8 cellular contexts compared by ENCODE assay signal in the genomic region with DNA sequence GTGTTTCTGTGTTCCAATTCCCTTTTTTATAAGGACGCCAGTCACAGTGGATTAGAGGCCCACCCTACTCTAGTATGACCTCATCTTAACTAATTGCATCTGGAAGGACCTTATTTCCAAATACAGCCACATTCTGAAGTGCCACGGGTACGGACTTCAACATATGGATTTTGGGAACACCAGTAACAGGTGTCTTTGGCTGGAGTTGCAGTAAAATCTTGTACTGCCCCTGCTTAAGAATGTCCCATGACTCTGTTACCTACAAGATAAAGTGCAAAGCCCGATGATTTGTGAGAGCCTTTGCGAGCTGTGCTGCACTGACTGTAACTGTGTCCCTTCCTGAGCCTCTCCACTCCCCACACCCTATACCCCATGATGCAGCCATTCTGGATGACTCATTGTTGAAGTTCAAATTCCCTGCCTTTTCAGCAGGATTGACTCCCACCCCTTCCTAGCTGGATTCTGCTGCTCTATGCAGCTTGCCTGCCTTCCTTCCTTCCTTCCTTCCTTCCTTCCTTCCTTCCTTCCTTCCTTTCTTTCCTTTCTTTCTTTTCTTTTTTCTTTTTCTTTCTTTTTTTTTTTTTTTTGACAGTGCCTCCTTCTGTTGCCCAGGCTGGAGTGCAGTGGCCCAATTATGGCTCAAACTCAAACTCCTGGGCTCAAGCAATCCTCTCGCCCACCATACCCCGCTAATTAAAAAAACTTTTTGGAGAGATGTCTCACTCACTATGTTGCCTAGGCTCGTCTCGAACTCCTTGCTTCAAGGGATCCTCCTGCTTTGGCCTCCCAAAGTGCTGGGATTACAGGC. TPM values are rescaled to one million over a fixed set of nuclear protein-coding genes. Genes with fewer than 3 reads are reported as not detected.
DNase-seq lines count a peak whose midpoint lies in the region; TF ChIP-seq lines count a peak whose summit lies in the region.

No MANE protein-coding gene starts in this region.

- POLR2A ChIA-PET in SK-N-SH (lab: Yijun Ruan, JAX), result interaction anchor here (3.2 kb wide), 1 partner anchor 11 kb away, joined by 12 read pairs; a partner anchor contains a TSS

- 0 out of 2 replicates have a peak overlapping the region, but pooled peaks have one; percentile 1 for H2AFZ ChIP-seq in SK-N-SH (ENCODE audit: low read depth)

- H3K9ac ChIP-seq in SK-N-SH (no peak overlapping the region), skeletal muscle satellite cell (ENCODE audit: low read depth, low read length) (no peak overlapping the region)

- H3K4me2 ChIP-seq in SK-N-SH (no peak overlapping the region), skeletal muscle satellite cell (ENCODE audit: low read length) (peak overlapping the region; percentile 98)

- peak overlapping the region; percentile 68 for H3K4me3 ChIP-seq in H7 (ENCODE audit: insufficient read depth, low read depth, low read length)
- H3K4me3 ChIP-seq in SK-N-SH (ENCODE audit: low read depth in 2 of 2, low read length in 1 of 2), result no peak overlapping the region
- peak overlapping the region; percentile 61 for H3K4me3 ChIP-seq in fibroblast of villous mesenchyme (ENCODE audit: low read depth, low read length)
- H3K4me3 ChIP-seq in skeletal muscle satellite cell (ENCODE audit: low read length), result peak overlapping the region; percentile 80

- no peak for DNase-seq in H7
- no peak for DNase-seq in SK-N-SH
- peak; percentile 38 for DNase-seq in fibroblast of villous mesenchyme (ENCODE audit: low read depth)
- DNase-seq in amniotic stem cell (lab: John Stamatoyannopoulos, UW), result no peak
- no peak for DNase-seq in stimulated activated CD4-positive, alpha-beta T cell treated with anti-CD3 and anti-CD28 coated beads, Interleukin-2, amount 100 ng/mL, for 48 hours
- no peak for DNase-seq in NCI-H2081 (lab: John Stamatoyannopoulos, UW)
- no peak for DNase-seq in DMS 273 (lab: John Stamatoyannopoulos, UW; ENCODE audit: unreplicated experiment)

- TF ChIP-seq RAD21 in SK-N-SH (IDR thresholded peaks at IDR 0.05; ENCODE audit: low read length), result no peak

- H3K27me3 ChIP-seq in H7 (ENCODE audit: control insufficient read depth, insufficient read depth, low read length) (peaks cover 47% of the 10 kb centered on the region), SK-N-SH (ENCODE audit: insufficient read depth) (no peaks in the 10 kb centered on the region), skeletal muscle satellite cell (ENCODE audit: control insufficient read depth, insufficient read depth, low read length) (peaks cover 37% of the 10 kb centered on the region)

- H3K79me2 ChIP-seq in SK-N-SH (ENCODE audit: insufficient read depth), result no peaks in the 10 kb centered on the region

- H3K27ac ChIP-seq in SK-N-SH (ENCODE audit: low read depth in 2 of 2, low read length in 1 of 2), result no peak overlapping the region

- 86% methylated on average over 7 of the region's 9 CpGs for WGBS in SK-N-SH (ENCODE audit: low lambda C conversion rate)

- CTCF ChIA-PET in SK-N-SH (lab: Yijun Ruan, JAX), result interaction anchor here (0.7 to 2.1 kb wide), 4 partner anchors 10 to 220 kb away, joined by 3 to 10 read pairs (median 4); a partner anchor contains a TSS

- H3K9me3 ChIP-seq in SK-N-SH (no peaks in the 10 kb centered on the region), skeletal muscle satellite cell (replicated peaks; ENCODE audit: low read length) (no peaks in the 10 kb centered on the region)

- H3K4me1 ChIP-seq in SK-N-SH (ENCODE audit: control insufficient read depth in 1 of 2, insufficient read depth in 2 of 2, low read depth in 1 of 2, low read length in 1 of 2) (peaks cover 4 to 15% of the 10 kb centered on the region in 2 experiments; a peak in 2 of 4 replicates), skeletal muscle satellite cell (ENCODE audit: control insufficient read depth, insufficient read depth, low read length) (peaks cover 27% of the 10 kb centered on the region)

- H4K20me1 ChIP-seq in SK-N-SH (ENCODE audit: insufficient read depth), result no peaks in the 10 kb centered on the region

- no peaks in the 10 kb centered on the region for H3K9me2 ChIP-seq in SK-N-SH

- peak; percentile 11; the same call in 1 of the 2 replicates for TF ChIP-seq CTCF in SK-N-SH (IDR thresholded peaks at IDR 0.05)
- TF ChIP-seq CTCF in fibroblast of villous mesenchyme (IDR thresholded peaks at IDR 0.05; ENCODE audit: insufficient read depth, low read depth, low read length), result no peak

- H3F3A ChIP-seq in SK-N-SH (replicated peaks; ENCODE audit: insufficient read depth), result peaks cover 11% of the 10 kb centered on the region

- no peaks in the 10 kb centered on the region for H3K36me3 ChIP-seq in H7 (replicated peaks; ENCODE audit: control insufficient read depth, insufficient read depth, low read length)
- H3K36me3 ChIP-seq in SK-N-SH (replicated peaks in 1 of 2; ENCODE audit: control insufficient read depth in 1 of 2, insufficient read depth in 2 of 2, low read length in 1 of 2), result no peaks in the 10 kb centered on the region
- no peaks in the 10 kb centered on the region for H3K36me3 ChIP-seq in skeletal muscle satellite cell (ENCODE audit: insufficient read depth, low read length)

- no peak for TF ChIP-seq EP300 in SK-N-SH (IDR thresholded peaks at IDR 0.05; ENCODE audit: borderline replicate concordance in 1 of 2, low read depth in 1 of 2, low read length in 1 of 2)

TF ChIP-seq in SK-N-SH, 30 proteins besides CTCF, POLR2A, EP300 and RAD21:
- no peak for TF ChIP-seq SIN3A (IDR thresholded peaks at IDR 0.05; ENCODE audit: borderline replicate concordance, low read depth, low read length)
- peak; percentile 68 for TF ChIP-seq FOSL2 (IDR thresholded peaks at IDR 0.05; ENCODE audit: borderline replicate concordance, low read depth)
- TF ChIP-seq, protein P1, sequence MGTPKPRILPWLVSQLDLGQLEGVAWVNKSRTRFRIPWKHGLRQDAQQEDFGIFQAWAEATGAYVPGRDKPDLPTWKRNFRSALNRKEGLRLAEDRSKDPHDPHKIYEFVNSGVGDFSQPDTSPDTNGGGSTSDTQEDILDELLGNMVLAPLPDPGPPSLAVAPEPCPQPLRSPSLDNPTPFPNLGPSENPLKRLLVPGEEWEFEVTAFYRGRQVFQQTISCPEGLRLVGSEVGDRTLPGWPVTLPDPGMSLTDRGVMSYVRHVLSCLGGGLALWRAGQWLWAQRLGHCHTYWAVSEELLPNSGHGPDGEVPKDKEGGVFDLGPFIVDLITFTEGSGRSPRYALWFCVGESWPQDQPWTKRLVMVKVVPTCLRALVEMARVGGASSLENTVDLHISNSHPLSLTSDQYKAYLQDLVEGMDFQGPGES (IDR thresholded peaks at IDR 0.05; ENCODE audit: low read depth, low read length), result no peak

RNA-seq across cellular contexts. Expression of a gene that starts 2.1 kb away (rescaled TPM):
- 0.26 TPM in 1 of 2 replicates, not detected in the other for total RNA-seq in H7 (2014; rRNA removed; shearing (Covaris generic))
- not detected in 2 replicates for polyA plus RNA-seq in SK-N-SH (2012; rRNA removed)
- polyA plus RNA-seq in SK-N-SH (2012; cell fraction: cytosol; rRNA removed), result not detected in 2 replicates
- not detected in 2 replicates for polyA plus RNA-seq in SK-N-SH (2012; cell fraction: nucleus; rRNA removed)
- total RNA-seq in fibroblast of villous mesenchyme, result not detected in 2 replicates
- not detected in 2 replicates for total RNA-seq in skeletal muscle satellite cell (2012; rRNA removed)

RNA-seq across cellular contexts. Expression of a gene that starts 2.2 kb away (rescaled TPM):
- 0.10 TPM in 1 of 2 replicates, not detected in the other for total RNA-seq in H7 (2014; rRNA removed; shearing (Covaris generic))
- polyA plus RNA-seq in SK-N-SH (2012; rRNA removed), result 0.46 and 0.57 TPM in 2 replicates
- 0.17 and 0.29 TPM in 2 replicates for polyA plus RNA-seq in SK-N-SH (2012; cell fraction: cytosol; rRNA removed)
- 0.83 and 1.1 TPM in 2 replicates for polyA plus RNA-seq in SK-N-SH (2012; cell fraction: nucleus; rRNA removed)
- under 0.01 TPM in 1 of 2 replicates, not detected in the other for total RNA-seq in fibroblast of villous mesenchyme
- under 0.01 TPM in 1 of 2 replicates, not detected in the other for total RNA-seq in skeletal muscle satellite cell (2012; rRNA removed)

RNA-seq across cellular contexts. Expression of a gene that starts 11.2 kb away (rescaled TPM):
- 11.5 and 24.3 TPM in 2 replicates for total RNA-seq in H7 (2014; rRNA removed; shearing (Covaris generic))
- 15.8 and 18.0 TPM in 2 replicates for polyA plus RNA-seq in SK-N-SH (2012; rRNA removed)
- 5.8 and 9.8 TPM in 2 replicates for polyA plus RNA-seq in SK-N-SH (2012; cell fraction: cytosol; rRNA removed)
- 48.3 and 51.9 TPM in 2 replicates for polyA plus RNA-seq in SK-N-SH (2012; cell fraction: nucleus; rRNA removed)
- total RNA-seq in fibroblast of villous mesenchyme, result 14.7 and 20.0 TPM in 2 replicates
- 8.4 and 12.9 TPM in 2 replicates for total RNA-seq in skeletal muscle satellite cell (2012; rRNA removed)

RNA-seq across cellular contexts. Expression of a gene that starts 28.3 kb away (rescaled TPM):
- 82.9 and 91.4 TPM in 2 replicates for total RNA-seq in H7 (2014; rRNA removed; shearing (Covaris generic))
- 257 and 285 TPM in 2 replicates for polyA plus RNA-seq in SK-N-SH (2012; rRNA removed)
- polyA plus RNA-seq in SK-N-SH (2012; cell fraction: cytosol; rRNA removed), result 161 and 219 TPM in 2 replicates
- polyA plus RNA-seq in SK-N-SH (2012; cell fraction: nucleus; rRNA removed), result 102 and 144 TPM in 2 replicates
- total RNA-seq in fibroblast of villous mesenchyme, result 68.0 and 83.3 TPM in 2 replicates
- total RNA-seq in skeletal muscle satellite cell (2012; rRNA removed), result 106 and 113 TPM in 2 replicates

Comparison
In these comparisons a context has a peak if more than half of its experiments do, and no peak if none do; other contexts are left out.
1. H3K4me3 ChIP-seq: peak in H7 (single experiment), fibroblast of villous mesenchyme (single experiment) and skeletal muscle satellite cell (single experiment); none in SK-N-SH (0 of 2).